In genomic region chr2:9738062-9738717, GRCh38 we compare ENCODE assay signal across 16 cellular contexts.
DNase-seq lines count a peak whose midpoint lies in the region; ATAC-seq and TF ChIP-seq lines count a peak whose summit lies in the region.
"Had no signal": no experiment of that assay in that cellular context is flagged by ENCODE, and none has a peak within 500 bp of the region (broad histone marks: within the 10 kb centered on the region; RNA-seq: fewer than 3 reads in every experiment).

No MANE protein-coding gene starts in this region.

- ATAC-seq in GM21619 (IDR thresholded peaks at IDR 0.05; ENCODE audit: unreplicated experiment) = peak; percentile 20
- ATAC-seq in psoas muscle = peak in 2 of 4 donors; percentile 4 to 5
- ATAC-seq in body of pancreas = no peak

- H3K9ac ChIP-seq in colonic mucosa (ENCODE audit: low read depth in 2 of 2, low read length in 2 of 2) = peak overlapping the region in 1 of 2 donors; percentile 73

- peak overlapping the region in 6 of 7 donors; percentile 87 to 99 (median 97) for H3K27ac Mint-ChIP-seq in CD4-positive, alpha-beta memory T cell

- no peaks in the 10 kb centered on the region for H3K36me3 ChIP-seq in CD4-positive, alpha-beta memory T cell (ENCODE audit: insufficient read depth, low read length)
- H3K36me3 ChIP-seq in colonic mucosa = no peaks in the 10 kb centered on the region
- no peaks in the 10 kb centered on the region for H3K36me3 ChIP-seq in psoas muscle (ENCODE audit: insufficient read depth in 1 of 2, low read depth in 1 of 2)
- H3K36me3 ChIP-seq in body of pancreas (replicated peaks in 1 of 2; ENCODE audit: insufficient read depth in 1 of 2, low read depth in 2 of 2) = no peaks in the 10 kb centered on the region
- H3K36me3 ChIP-seq: left lung, ovary had no signal

- no peak for DNase-seq in CD4-positive, alpha-beta memory T cell
- no peak for DNase-seq in colonic mucosa
- DNase-seq in psoas muscle = no peak
- DNase-seq in HuH-7.5 (ENCODE audit: low spot score) = no peak
- DNase-seq in body of pancreas = no peak
- no peak for DNase-seq in SIG-M5 treated with dmso at 0.1 percent for 504 hours (lab: John Stamatoyannopoulos, UW; ENCODE audit: unreplicated experiment)
- DNase-seq: activated CD4-positive, alpha-beta T cell treated with anti-CD3 and anti-CD28 coated beads for 1 hour; amniotic stem cell; effector CD8-positive, alpha-beta T cell; head of caudate nucleus; left lung; NCI-H526; SHP77 treated with DMSO at 0.1 percent for 48 hours; stimulated activated CD4-positive, alpha-beta T cell treated with anti-CD3 and anti-CD28 coated beads, Interleukin-4, amount 100 ng/mL, for 1 hour had no signal

- POLR2A ChIA-PET in CD4-positive, alpha-beta memory T cell (lab: Charles Lee; ENCODE audit: partially characterized antibody) = interaction anchor here (0.6 to 4.3 kb wide), 6 partner anchors 10 to 143 kb away, joined by 3 to 43 read pairs (median 8); no protein-coding TSS in a partner anchor

- peak overlapping the region; percentile 62 for H3K27ac ChIP-seq in CD4-positive, alpha-beta memory T cell (ENCODE audit: low read depth, low read length)
- H3K27ac ChIP-seq in colonic mucosa (peak overlapping the region; percentile 63), psoas muscle (peak overlapping the region; percentile 92), body of pancreas (no peak overlapping the region)
- H3K27ac ChIP-seq: ovary had no signal

- intact Hi-C loops in CD4-positive, alpha-beta memory T cell (cut with micrococcal nuclease) = loop anchor here (5.0 kb wide), 2 partner anchors 36 to 44 kb away; no protein-coding TSS in a partner anchor
- intact Hi-C loops in colonic mucosa (cut with DNase I) = no loop called here
- intact Hi-C loops in psoas muscle (cut with DNase I) = no loop called here
- intact Hi-C loops in body of pancreas (cut with DNase I) = no loop called here

- TF ChIP-seq POLR2A in body of pancreas (IDR thresholded peaks at IDR 0.05) = no peak

- peaks cover 32 to 67% (median 50%) of the 10 kb centered on the region in 4 donors for H3K4me1 Mint-ChIP-seq in CD4-positive, alpha-beta memory T cell

- H3K4me3 Mint-ChIP-seq in CD4-positive, alpha-beta memory T cell = peak overlapping the region in 6 of 8 donors; percentile 87 to 97 (median 87)

- no peaks in the 10 kb centered on the region for H3K27me3 Mint-ChIP-seq in CD4-positive, alpha-beta memory T cell

- H3K36me3 Mint-ChIP-seq in CD4-positive, alpha-beta memory T cell = no peaks in the 10 kb centered on the region

- WGBS in psoas muscle, 3 donors = 58 to 73% (median 67%) methylated on average over 9 of the region's 9 CpGs
- WGBS in body of pancreas, 2 donors = 69 to 75% methylated on average over 9 of the region's 9 CpGs

- no peaks in the 10 kb centered on the region for H3K27me3 ChIP-seq in CD4-positive, alpha-beta memory T cell (ENCODE audit: insufficient read depth, low read length)
- H3K27me3 ChIP-seq in colonic mucosa (no peaks in the 10 kb centered on the region), psoas muscle (ENCODE audit: insufficient read depth in 3 of 3, low read length in 2 of 3) (no peaks in the 10 kb centered on the region), body of pancreas (no peaks in the 10 kb centered on the region)
- H3K27me3 ChIP-seq: left lung, ovary had no signal

- peaks cover 49% of the 10 kb centered on the region for H3K4me1 ChIP-seq in CD4-positive, alpha-beta memory T cell (ENCODE audit: insufficient read depth, low read length)
- H3K4me1 ChIP-seq in colonic mucosa (peaks cover 6% of the 10 kb centered on the region), psoas muscle (peaks cover 29% of the 10 kb centered on the region), body of pancreas (no peaks in the 10 kb centered on the region)

- CTCF ChIA-PET in CD4-positive, alpha-beta memory T cell (lab: Charles Lee; ENCODE audit: partially characterized antibody) = interaction anchor here (1.3 to 3.1 kb wide), 3 partner anchors 11 to 35 kb away, joined by 4 to 12 read pairs (median 4); no protein-coding TSS in a partner anchor

- peaks cover 0 to 6% (median 3%) of the 10 kb centered on the region in 8 donors for H3K9me3 Mint-ChIP-seq in CD4-positive, alpha-beta memory T cell

- no peak overlapping the region for H3K4me3 ChIP-seq in CD4-positive, alpha-beta memory T cell (ENCODE audit: low read length in 2 of 2)
- H3K4me3 ChIP-seq in colonic mucosa = no peak overlapping the region
- no peak overlapping the region for H3K4me3 ChIP-seq in psoas muscle
- no peak overlapping the region for H3K4me3 ChIP-seq in body of pancreas

- TF ChIP-seq CTCF in colonic mucosa (IDR thresholded peaks at IDR 0.05) = no peak
- TF ChIP-seq CTCF in psoas muscle (IDR thresholded peaks at IDR 0.05) = no peak
- no peak for TF ChIP-seq CTCF in body of pancreas (IDR thresholded peaks at IDR 0.05)

- no peaks in the 10 kb centered on the region for H3K9me3 ChIP-seq in CD4-positive, alpha-beta memory T cell (ENCODE audit: control insufficient read depth in 1 of 2, low read length in 2 of 2)
- no peaks in the 10 kb centered on the region for H3K9me3 ChIP-seq in colonic mucosa
- peaks cover 19% of the 10 kb centered on the region for H3K9me3 ChIP-seq in psoas muscle
- no peaks in the 10 kb centered on the region for H3K9me3 ChIP-seq in body of pancreas
- H3K9me3 ChIP-seq: ovary had no signal

Comparison
In these comparisons a context has a peak if more than half of its experiments do, and no peak if none do; other contexts are left out.
1. H3K27ac ChIP-seq: peak in CD4-positive, alpha-beta memory T cell (single experiment), colonic mucosa (single experiment) and psoas muscle (single experiment); none in body of pancreas (0 of 4).